Comparison of ENCODE assay signal across 8 cellular contexts in the genomic region with DNA sequence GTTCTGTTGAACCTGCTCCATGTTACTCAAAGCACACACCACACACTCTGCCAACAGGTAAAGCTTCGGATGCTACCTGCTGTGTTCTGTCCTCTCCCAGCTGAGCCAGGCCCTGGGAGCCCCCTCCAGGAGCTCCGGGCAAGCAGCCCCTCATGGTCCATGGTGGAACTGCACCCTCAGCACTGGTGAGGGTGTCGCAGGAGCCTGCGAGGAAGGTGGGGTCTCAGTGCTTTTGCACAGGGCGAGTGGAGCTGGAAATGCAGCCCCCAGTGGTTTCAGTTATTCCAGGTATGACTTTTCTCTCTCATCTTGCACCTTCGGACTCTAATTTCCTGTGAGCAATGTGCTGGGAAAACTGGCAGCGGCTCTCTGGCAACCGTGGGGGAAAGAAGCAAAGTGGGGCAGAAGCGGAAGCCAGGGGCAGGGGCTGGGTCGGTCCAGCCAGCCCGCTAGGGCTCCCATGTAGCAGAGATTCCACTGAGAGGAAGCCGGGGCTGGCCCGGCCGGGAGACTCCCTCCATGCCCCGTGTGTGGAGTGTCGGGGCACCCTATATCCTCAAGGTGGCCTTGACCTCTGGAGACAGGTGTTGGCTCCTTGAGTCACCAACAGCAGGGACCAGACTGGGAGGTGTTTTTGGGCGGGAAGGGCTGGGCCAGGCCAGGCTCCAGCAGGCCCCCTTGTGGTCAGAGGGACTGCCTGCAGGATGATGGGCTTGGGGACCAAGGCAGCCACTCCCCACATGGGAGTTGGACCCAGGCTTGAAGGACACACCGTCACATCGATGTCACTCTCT.
DNase-seq lines count a peak whose midpoint lies in the region; ATAC-seq and TF ChIP-seq lines count a peak whose summit lies in the region.

No MANE protein-coding gene starts in this region.

- H3K4me3 Mint-ChIP-seq in activated naive CD8-positive, alpha-beta T cell treated with anti-CD3 and anti-CD28 coated beads, Interleukin-2, amount 50 U/mL, for 24 hours = no peak overlapping the region

- DNase-seq in CD1c-positive myeloid dendritic cell (ENCODE audit: extremely low spot score) (peak; percentile 31), H7 (peak; percentile 61), OCI-LY7 (ENCODE audit: low spot score) (peak; percentile 40), left kidney (ENCODE audit: low read depth, low spot score) (peak; percentile 54), testis (peak; percentile 43), NCI-H2107 treated with DMSO at 0.1 percent for 48 hours (lab: John Stamatoyannopoulos, UW; ENCODE audit: unreplicated experiment) (no peak)
- peak; percentile 33 for DNase-seq in activated naive CD8-positive, alpha-beta T cell treated with anti-CD3 and anti-CD28 coated beads, Interleukin-2, amount 50 U/mL, for 24 hours

- peak overlapping the region; percentile 15; the same call in 1 of the 2 replicates for H3K4me2 ChIP-seq in OCI-LY7 (ENCODE audit: low read length)

- H3K36me3 ChIP-seq in H7 (replicated peaks; ENCODE audit: control insufficient read depth, insufficient read depth, low read length) (no peaks in the 10 kb centered on the region), OCI-LY7 (ENCODE audit: insufficient read depth, low read length) (no peaks in the 10 kb centered on the region), testis (ENCODE audit: low read depth, missing control alignments) (no peaks in the 10 kb centered on the region)

- H4K20me1 ChIP-seq in OCI-LY7 (ENCODE audit: insufficient read depth, low read length) = no peaks in the 10 kb centered on the region

- intact Hi-C loops in OCI-LY7 (cut with micrococcal nuclease; ENCODE audit: unreplicated experiment) = no loop called here
- intact Hi-C loops in testis (cut with DNase I; ENCODE audit: low total_unique reads) = loop anchor here (5.0 kb wide), 1 partner anchor 97 kb away; no protein-coding TSS in a partner anchor

- H3K27ac ChIP-seq in OCI-LY7 (ENCODE audit: low read depth, low read length, poor library complexity, severe bottlenecking) (no peak overlapping the region), testis (no peak overlapping the region)

- no peaks in the 10 kb centered on the region for H3K9me2 ChIP-seq in OCI-LY7 (ENCODE audit: insufficient read depth, low read length)

- no peak overlapping the region for H3K27ac Mint-ChIP-seq in activated naive CD8-positive, alpha-beta T cell treated with anti-CD3 and anti-CD28 coated beads, Interleukin-2, amount 50 U/mL, for 24 hours

- H2AFZ ChIP-seq in OCI-LY7 (ENCODE audit: low read length) = no peak overlapping the region

- ATAC-seq in activated naive CD8-positive, alpha-beta T cell treated with anti-CD3 and anti-CD28 coated beads, Interleukin-2, amount 50 U/mL, for 24 hours = peak; percentile 67
- no peak for ATAC-seq in HG02571 (IDR thresholded peaks at IDR 0.05; ENCODE audit: unreplicated experiment)

- no peaks in the 10 kb centered on the region for H3K9me3 Mint-ChIP-seq in activated naive CD8-positive, alpha-beta T cell treated with anti-CD3 and anti-CD28 coated beads, Interleukin-2, amount 50 U/mL, for 24 hours

- H3K4me1 Mint-ChIP-seq in activated naive CD8-positive, alpha-beta T cell treated with anti-CD3 and anti-CD28 coated beads, Interleukin-2, amount 50 U/mL, for 24 hours = no peaks in the 10 kb centered on the region

- no peaks in the 10 kb centered on the region for H3K36me3 Mint-ChIP-seq in activated naive CD8-positive, alpha-beta T cell treated with anti-CD3 and anti-CD28 coated beads, Interleukin-2, amount 50 U/mL, for 24 hours (ENCODE audit: low read depth)

- H3K27me3 Mint-ChIP-seq in activated naive CD8-positive, alpha-beta T cell treated with anti-CD3 and anti-CD28 coated beads, Interleukin-2, amount 50 U/mL, for 24 hours = peaks cover 4% of the 10 kb centered on the region

- BruUV-seq in OCI-LY7 (replicated peaks; lab: Mats Ljungman, UMichigan) = no TSS peak

- no peak overlapping the region for H3K4me3 ChIP-seq in H7 (ENCODE audit: insufficient read depth, low read depth, low read length)
- H3K4me3 ChIP-seq in OCI-LY7 (ENCODE audit: low read depth, low read length, poor library complexity, severe bottlenecking) = no peak overlapping the region
- H3K4me3 ChIP-seq in testis = no peak overlapping the region

- TF ChIP-seq POLR2A in testis (IDR thresholded peaks at IDR 0.05) = no peak

- CTCF ChIA-PET in OCI-LY7 (lab: Charles Lee; ENCODE audit: unreplicated experiment) = interaction anchor here (3.4 kb wide), 1 partner anchor 96 kb away, joined by 20 read pairs; no protein-coding TSS in a partner anchor

- POLR2A ChIA-PET in OCI-LY7 (lab: Charles Lee) = interaction anchor here (0.6 kb wide), 1 partner anchor 790 kb away, joined by 3 read pairs; no protein-coding TSS in a partner anchor

- H3K79me2 ChIP-seq in OCI-LY7 (ENCODE audit: insufficient read depth, low read depth, low read length) = no peaks in the 10 kb centered on the region

- peak; percentile 60 for TF ChIP-seq CTCF in OCI-LY7 (conservative IDR thresholded peaks at IDR 0.05; ENCODE audit: low read length)
- peak in 2 of 3 experiments; percentile 51 to 57 for TF ChIP-seq CTCF in testis (IDR thresholded peaks at IDR 0.05)

- H3K27me3 ChIP-seq in H7 (ENCODE audit: control insufficient read depth, insufficient read depth, low read length) = peaks cover 3% of the 10 kb centered on the region
- no peaks in the 10 kb centered on the region for H3K27me3 ChIP-seq in testis

- WGBS in testis, 2 donors = 32 to 44% methylated on average over 9 to 19 of the region's 19 CpGs

- H3K9me3 ChIP-seq in OCI-LY7 (ENCODE audit: low read length) = no peaks in the 10 kb centered on the region
- H3K9me3 ChIP-seq in testis = no peaks in the 10 kb centered on the region

- H3K4me1 ChIP-seq in OCI-LY7 (ENCODE audit: insufficient read depth, low read length, poor library complexity, severe bottlenecking) = no peaks in the 10 kb centered on the region
- no peaks in the 10 kb centered on the region for H3K4me1 ChIP-seq in testis
